In genomic region chr14:102775855-102776760, GRCh38 we compare ENCODE assay signal across 9 cellular contexts. TPM values are rescaled to one million over a fixed set of nuclear protein-coding genes. Genes with fewer than 3 reads are reported as not detected.
DNase-seq lines count a peak whose midpoint lies in the region; ATAC-seq, FAIRE-seq and TF ChIP-seq lines count a peak whose summit lies in the region.
"Had no signal": no experiment of that assay in that cellular context is flagged by ENCODE, and none has a peak within 500 bp of the region (broad histone marks: within the 10 kb centered on the region; RNA-seq: fewer than 3 reads in every experiment).

No MANE protein-coding gene starts in this region.

- no TSS peak for BruUV-seq in endothelial cell of umbilical vein (replicated peaks; lab: Mats Ljungman, UMichigan)

- no peaks in the 10 kb centered on the region for H3K9me3 ChIP-seq in endothelial cell of umbilical vein (replicated peaks; ENCODE audit: control insufficient read depth, insufficient read depth, low read length)

- H3K27ac ChIP-seq in endothelial cell of umbilical vein (ENCODE audit: insufficient read depth, low read depth, low read length), result peak overlapping the region; percentile 2

- CTCF ChIA-PET in activated CD4-positive, alpha-beta T cell treated with anti-CD3 and anti-CD28 coated beads for 36 hours (lab: Charles Lee), result interaction anchor here (0.9 to 1.1 kb wide), 4 partner anchors 9 to 83 kb away, joined by 3 to 6 read pairs (median 3); no protein-coding TSS in a partner anchor
- CTCF ChIA-PET in T-cell (lab: Charles Lee), result no interaction called here
- CTCF ChIA-PET in endothelial cell of umbilical vein (lab: Charles Lee), result interaction anchor here (0.7 to 4.9 kb wide), 5 partner anchors 18 to 152 kb away, joined by 4 to 77 read pairs (median 5); no protein-coding TSS in a partner anchor

- no peak for TF ChIP-seq POLR2A in endothelial cell of umbilical vein (IDR thresholded peaks at IDR 0.05; ENCODE audit: low read depth, low read length)

- ATAC-seq in activated CD4-positive, alpha-beta T cell treated with anti-CD3 and anti-CD28 coated beads for 36 hours, result no peak
- no peak for ATAC-seq in T-cell (replicated peaks in 1 of 4)

- no peak overlapping the region for H3K4me3 ChIP-seq in endothelial cell of umbilical vein (replicated peaks in 1 of 3; ENCODE audit: insufficient read depth in 1 of 3, low read depth in 1 of 3, low read length in 3 of 3)

- H4K20me1 ChIP-seq in endothelial cell of umbilical vein (replicated peaks; ENCODE audit: control insufficient read depth, extremely low read depth, insufficient read depth, low read length), result no peaks in the 10 kb centered on the region

- peaks cover 46% of the 10 kb centered on the region for H3K4me1 Mint-ChIP-seq in activated CD4-positive, alpha-beta T cell treated with anti-CD3 and anti-CD28 coated beads for 36 hours
- H3K4me1 Mint-ChIP-seq in T-cell (peaks cover 42 to 55% (median 51%) of the 10 kb centered on the region in 3 donors), neural crest cell (peaks cover 39% of the 10 kb centered on the region)

- peak overlapping the region; percentile 71 for H3K4me3 Mint-ChIP-seq in activated CD4-positive, alpha-beta T cell treated with anti-CD3 and anti-CD28 coated beads for 36 hours
- H3K4me3 Mint-ChIP-seq in T-cell (peak overlapping the region; percentile 80 to 84 (median 81)), neural crest cell (peak overlapping the region; percentile 89)

- DNase-seq in activated CD4-positive, alpha-beta T cell treated with anti-CD3 and anti-CD28 coated beads for 36 hours, result peak; percentile 44
- no peak for DNase-seq in activated CD4-positive, alpha-beta T cell treated with anti-CD3 and anti-CD28 coated beads for 1 hour
- DNase-seq in T-cell (peak in 2 of 34 experiments; percentile 6 to 9), endothelial cell of umbilical vein (ENCODE audit: low read depth, low spot score) (peak; percentile 51), neural crest cell (ENCODE audit: low read depth, low spot score) (no peak), NCI-H146 (lab: John Stamatoyannopoulos, UW) (no peak), KBM-7 (no peak), NCI-H526 treated with DMSO at 0.1 percent for 48 hours (lab: John Stamatoyannopoulos, UW) (no peak)

- in situ Hi-C loops in KBM-7 (cut with MboI; ENCODE audit: low pct_unique_long_range_greater_than_20kb, low sequenced_read_pairs), result no loop called here

- peaks cover 27% of the 10 kb centered on the region for H3K36me3 Mint-ChIP-seq in activated CD4-positive, alpha-beta T cell treated with anti-CD3 and anti-CD28 coated beads for 36 hours (ENCODE audit: low read depth)
- H3K36me3 Mint-ChIP-seq in T-cell (peaks cover 8% of the 10 kb centered on the region), neural crest cell (ENCODE audit: low read depth) (no peaks in the 10 kb centered on the region)

- H3K27me3 Mint-ChIP-seq in activated CD4-positive, alpha-beta T cell treated with anti-CD3 and anti-CD28 coated beads for 36 hours, result no peaks in the 10 kb centered on the region
- H3K27me3 Mint-ChIP-seq in T-cell, result no peaks in the 10 kb centered on the region
- no peaks in the 10 kb centered on the region for H3K27me3 Mint-ChIP-seq in neural crest cell (ENCODE audit: low read depth)

- H3K9me1 ChIP-seq in endothelial cell of umbilical vein (replicated peaks; ENCODE audit: control insufficient read depth, extremely low read depth, insufficient read depth, low read length), result no peaks in the 10 kb centered on the region

- intact Hi-C loops in activated CD4-positive, alpha-beta T cell treated with anti-CD3 and anti-CD28 coated beads for 36 hours (cut with DNase I, micrococcal nuclease), result loop anchor here (1.0 to 5.0 kb wide), 6 partner anchors 107 to 611 kb away; partner anchors contain the start of genes MARK3 (in 1 of the 2), RCOR1 (in 1 of the 2) and ZNF839 (in 1 of the 2)
- intact Hi-C loops in endothelial cell of umbilical vein (cut with micrococcal nuclease), result loop anchor here (1.0 to 5.0 kb wide), 2 partner anchors 142 to 184 kb away; partner anchors contain the start of gene RCOR1

- no peaks in the 10 kb centered on the region for H3K27me3 ChIP-seq in endothelial cell of umbilical vein (ENCODE audit: control insufficient read depth in 2 of 2, insufficient read depth in 2 of 2, low read length in 2 of 2)

- H3K4me1 ChIP-seq in endothelial cell of umbilical vein (ENCODE audit: control insufficient read depth, extremely low read depth, insufficient read depth, low read length), result peaks cover 16% of the 10 kb centered on the region

- H3K79me2 ChIP-seq in endothelial cell of umbilical vein (ENCODE audit: control insufficient read depth, insufficient read depth, low read length), result peaks cover 32% of the 10 kb centered on the region

- TF ChIP-seq CTCF in endothelial cell of umbilical vein (IDR thresholded peaks at IDR 0.05; ENCODE audit: extremely low read depth in 1 of 2, insufficient read depth in 1 of 2, low read depth in 1 of 2, low read length in 2 of 2), result no peak
- no peak for TF ChIP-seq CTCF in neural crest cell (conservative IDR thresholded peaks at IDR 0.05)

- POLR2A ChIA-PET in activated CD4-positive, alpha-beta T cell treated with anti-CD3 and anti-CD28 coated beads for 36 hours (lab: Charles Lee), result no interaction called here
- POLR2A ChIA-PET in T-cell (lab: Charles Lee) (no interaction called here), endothelial cell of umbilical vein (lab: Charles Lee) (no interaction called here)

- dilution Hi-C loops in endothelial cell of umbilical vein (cut with MboI; ENCODE audit: extremely low pct_ligation_motif_present, low sequenced_read_pairs), result no loop called here

- FAIRE-seq in endothelial cell of umbilical vein (lab: Jason Lieb, UNC), result peak; percentile 92
- FAIRE-seq: G401.6 had no signal

- peak overlapping the region; percentile 44 for H2AFZ ChIP-seq in endothelial cell of umbilical vein (ENCODE audit: low read depth, low read length)

- H3K27ac Mint-ChIP-seq in activated CD4-positive, alpha-beta T cell treated with anti-CD3 and anti-CD28 coated beads for 36 hours, result peak overlapping the region; percentile 91
- H3K27ac Mint-ChIP-seq in T-cell (peak overlapping the region; percentile 93 to 94), neural crest cell (ENCODE audit: unreplicated experiment) (peak overlapping the region; percentile 94)

- no peak overlapping the region for H3K9ac ChIP-seq in endothelial cell of umbilical vein (replicated peaks; ENCODE audit: extremely low read depth, insufficient read depth, low read length)

- no peak overlapping the region for H3K4me2 ChIP-seq in endothelial cell of umbilical vein (ENCODE audit: insufficient read depth, low read length)

- no peaks in the 10 kb centered on the region for H3K36me3 ChIP-seq in endothelial cell of umbilical vein (ENCODE audit: control insufficient read depth in 2 of 2, extremely low read depth in 1 of 2, insufficient read depth in 2 of 2, low read length in 2 of 2)

- no peaks in the 10 kb centered on the region for H3K9me3 Mint-ChIP-seq in activated CD4-positive, alpha-beta T cell treated with anti-CD3 and anti-CD28 coated beads for 36 hours (ENCODE audit: low read depth)
- H3K9me3 Mint-ChIP-seq in T-cell (no peaks in the 10 kb centered on the region), neural crest cell (no peaks in the 10 kb centered on the region)

TF ChIP-seq in endothelial cell of umbilical vein, 7 proteins besides CTCF, POLR2A, EP300 and RAD21:
- TF ChIP-seq JUN (IDR thresholded peaks at IDR 0.05; ENCODE audit: borderline replicate concordance, insufficient read depth, insufficient read length, low read depth) (no peak), FOS (IDR thresholded peaks at IDR 0.05; ENCODE audit: borderline replicate concordance, insufficient read depth, low read length) (peak; percentile 46)

RNA-seq across cellular contexts. Expression of gene TRAF3, which starts 1.1 kb away (rescaled TPM):
- total RNA-seq in activated CD4-positive, alpha-beta T cell treated with anti-CD3 and anti-CD28 coated beads for 36 hours, result 10 to 100 TPM; 66.4 to 83.7 TPM
- 10 to 100 TPM; 29.6 to 46.1 (median 35.7) TPM for total RNA-seq in T-cell
- 25.6 and 27.6 TPM in 2 replicates for total RNA-seq in endothelial cell of umbilical vein
- polyA plus RNA-seq in endothelial cell of umbilical vein, result 12.7 and 14.4 TPM in 2 replicates
- polyA plus RNA-seq in endothelial cell of umbilical vein (2011; cell fraction: cytosol; rRNA removed), result 18.9 and 20.6 TPM in 2 replicates
- polyA plus RNA-seq in endothelial cell of umbilical vein (2011; cell fraction: nucleus; rRNA removed), result 31.6 and 32.7 TPM in 2 replicates
- 21.7 and 24.6 TPM in 2 replicates for polyA plus RNA-seq in endothelial cell of umbilical vein (2012)
- polyA minus RNA-seq in endothelial cell of umbilical vein, result 24.3 and 24.8 TPM in 2 replicates
- 11.1 TPM for polyA minus RNA-seq in endothelial cell of umbilical vein (2011; cell fraction: cytosol; rRNA and poly(A)+ RNA removed)
- polyA minus RNA-seq in endothelial cell of umbilical vein (2011; cell fraction: nucleus; rRNA and poly(A)+ RNA removed), result 19.9 and 23.8 TPM in 2 replicates
- total RNA-seq in neural crest cell, result 25.8 and 29.4 TPM in 2 replicates

Comparison
In these comparisons a context has a peak if more than half of its experiments do, and no peak if none do; other contexts are left out.
1. DNase-seq: peak in activated CD4-positive, alpha-beta T cell treated with anti-CD3 and anti-CD28 coated beads for 36 hours (single experiment) and endothelial cell of umbilical vein (single experiment); none in activated CD4-positive, alpha-beta T cell treated with anti-CD3 and anti-CD28 coated beads for 1 hour (single experiment), neural crest cell (single experiment), NCI-H146 (single experiment), KBM-7 (single experiment) and NCI-H526 treated with DMSO at 0.1 percent for 48 hours (single experiment).
2. CTCF ChIA-PET loops: an anchor here in activated CD4-positive, alpha-beta T cell treated with anti-CD3 and anti-CD28 coated beads for 36 hours (0.9 to 1.1 kb wide) and endothelial cell of umbilical vein (0.7 to 4.9 kb wide); none called in T-cell.
3. Peak in every context shown above with its lines, with median percentiles within 50 percentile points of each other: H3K27ac Mint-ChIP-seq and H3K4me3 Mint-ChIP-seq.